Comparison of ENCODE assay signal across 13 cellular contexts in the genomic region with DNA sequence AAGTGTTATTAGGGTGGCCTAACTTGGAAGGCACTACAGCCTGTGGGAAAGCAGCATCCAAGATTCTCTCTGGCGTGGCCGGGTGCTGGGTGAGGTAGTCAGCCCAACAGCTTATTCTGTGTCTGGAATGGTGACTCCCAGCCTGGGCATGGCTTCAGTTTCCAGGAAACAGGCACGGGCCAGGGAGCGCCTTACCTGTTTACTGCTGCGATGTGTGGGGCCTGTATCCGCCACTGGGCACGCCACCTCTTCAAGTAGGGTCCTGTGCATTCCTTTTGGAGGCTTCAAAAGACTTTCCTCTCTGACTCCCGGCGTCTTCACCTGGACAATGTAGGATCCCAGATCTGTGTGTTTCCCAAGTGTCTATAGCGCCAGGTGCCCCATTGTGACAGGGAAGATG. TPM values are rescaled to one million over a fixed set of nuclear protein-coding genes. Genes with fewer than 3 reads are reported as not detected.
DNase-seq lines count a peak whose midpoint lies in the region; ATAC-seq and TF ChIP-seq lines count a peak whose summit lies in the region.
"Not testable (repeated sequence)": the region's sequence is repeated elsewhere in the genome, so short reads cannot be mapped to it uniquely, and the experiment has no call there.
"Had no signal": no experiment of that assay in that cellular context is flagged by ENCODE, and none has a peak within 500 bp of the region (broad histone marks: within the 10 kb centered on the region; RNA-seq: fewer than 3 reads in every experiment).

No MANE protein-coding gene starts in this region.

- not testable (repeated sequence) for H3K4me3 ChIP-seq in MG63, lung, spleen, upper lobe of right lung

- DNase-seq in MG63 (peak; percentile 50), ecto neural progenitor cell (ENCODE audit: low spot score) (peak; percentile 1), islet precursor cell (peak; percentile 1), lung (ENCODE audit: low spot score) (peak; percentile 9), posterior vena cava (ENCODE audit: low spot score) (peak; percentile 23), spleen (peak; percentile 16), upper lobe of right lung (peak; percentile 23)
- DNase-seq in activated CD8-positive, alpha-beta memory T cell treated with anti-CD3 and anti-CD28 coated beads for 24 hours, result peak; percentile 50

- not testable (repeated sequence) for H3K4me1 ChIP-seq in lung (ENCODE audit: control insufficient read depth in 2 of 2, insufficient read depth in 2 of 2, low read length in 2 of 2); spleen; upper lobe of right lung

- 85 to 94% methylated on average over 10 of the region's 10 CpGs for WGBS in lung, 2 donors
- 86 to 92% (median 88%) methylated on average over 5 to 10 of the region's 10 CpGs for WGBS in spleen, 5 donors

- not testable (repeated sequence) for TF ChIP-seq CTCF in lung (IDR thresholded peaks at IDR 0.05; ENCODE audit: control extremely low read depth, extremely low read depth); spleen (IDR thresholded peaks at IDR 0.05 in 8 of 11, conservative IDR thresholded peaks at IDR 0.05 in 3 of 11); upper lobe of right lung (IDR thresholded peaks at IDR 0.05)

- H3K27ac ChIP-seq in lung (ENCODE audit: low read depth in 1 of 2, low read length in 1 of 2); spleen; upper lobe of right lung: not testable (repeated sequence)

- not testable (repeated sequence) for H3K27me3 ChIP-seq in MG63; lung (ENCODE audit: control insufficient read depth, insufficient read depth); spleen (replicated peaks in 1 of 7); upper lobe of right lung

- H3K36me3 ChIP-seq in MG63; lung (ENCODE audit: control insufficient read depth in 2 of 2, insufficient read depth in 2 of 2, low read length in 2 of 2); spleen; upper lobe of right lung: not testable (repeated sequence)

- not testable (repeated sequence) for TF ChIP-seq POLR2A in spleen (IDR thresholded peaks at IDR 0.05)

- H3K9me3 ChIP-seq in MG63; lung (ENCODE audit: control insufficient read depth in 2 of 2, insufficient read depth in 1 of 2, low read length in 1 of 2); spleen; upper lobe of right lung: not testable (repeated sequence)

- intact Hi-C loops in posterior vena cava (cut with DNase I); spleen (cut with DNase I; ENCODE audit: low total_unique reads); upper lobe of right lung (cut with DNase I): not testable (repeated sequence)

- not testable (repeated sequence) for ATAC-seq in lung (ENCODE audit: insufficient read depth, low FRiP score); upper lobe of right lung

RNA-seq across cellular contexts. Expression of gene TP53TG3D, which starts 10.5 kb away (rescaled TPM):
- total RNA-seq in MG63 (2014; rRNA removed; shearing (Covaris generic); ENCODE audit: low replicate concordance), result not detected in 2 replicates
- total RNA-seq in lung (not detected), posterior vena cava (not detected), spleen (1 to 10 TPM in 1 of 7 donors, under 1 TPM in 1, not detected in 5; 0.37 to 1.2 TPM), upper lobe of right lung (1.3 TPM)
- polyA plus RNA-seq in lung (under 1 TPM; 0.09 to 0.28 TPM), spleen (under 1 TPM in 2 of 3 donors, not detected in 1; 0.32 to 0.59 TPM)
- total RNA-seq: A172; B cell; Caco-2; Calu3; CD8-positive, alpha-beta T cell had no signal
